11 cellular contexts compared by ENCODE assay signal in the genomic region with DNA sequence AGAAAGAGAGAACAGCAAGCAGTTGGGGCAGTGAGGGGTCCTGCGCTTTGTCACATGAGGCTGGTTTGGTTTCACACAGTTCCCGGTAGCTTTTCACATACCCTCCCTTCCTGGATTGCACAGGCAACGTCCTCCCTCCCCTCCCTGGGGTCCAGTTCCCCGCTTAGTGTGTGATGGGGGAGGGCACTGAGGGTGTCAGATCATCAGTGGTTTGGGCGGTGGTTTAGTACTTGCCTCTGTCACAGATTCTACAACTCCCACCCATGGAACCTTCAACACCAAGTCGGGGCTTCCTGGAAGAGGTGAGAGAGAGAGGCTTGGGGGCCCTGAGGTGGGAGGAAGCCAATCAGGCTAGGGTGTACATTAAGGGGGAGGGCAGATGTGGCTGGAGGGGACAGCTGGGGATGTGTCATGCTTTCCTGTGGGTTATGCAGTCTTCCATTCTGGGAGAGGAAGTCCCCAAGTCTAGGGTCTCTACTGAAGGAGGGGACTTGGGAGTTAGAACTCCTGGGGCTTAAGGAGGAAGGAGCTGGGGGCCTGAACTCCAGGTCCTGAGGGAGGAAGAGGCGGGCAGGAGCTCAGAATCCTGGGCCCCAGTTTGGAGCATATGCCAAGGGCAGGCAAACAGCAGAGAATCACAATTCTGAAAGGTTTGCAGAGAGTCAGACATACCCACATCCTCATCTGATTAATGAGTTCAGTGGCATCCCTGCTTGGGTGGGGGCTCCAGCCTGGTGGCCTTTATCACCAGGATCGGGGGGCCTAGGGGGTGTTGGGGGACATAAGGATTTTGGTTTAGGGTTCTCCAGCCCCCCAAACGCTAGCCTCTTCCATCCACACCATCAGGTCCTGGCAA. TPM values are rescaled to one million over a fixed set of nuclear protein-coding genes. Genes with fewer than 3 reads are reported as not detected.
A peak's percentile ranks its signal among the peaks of the same experiment; 100 is the strongest.
DNase-seq lines count a peak whose midpoint lies in the region; ATAC-seq, FAIRE-seq and TF ChIP-seq lines count a peak whose summit lies in the region.
"Had no signal": no experiment of that assay in that cellular context is flagged by ENCODE, and none has a peak within 500 bp of the region (broad histone marks: within the 10 kb centered on the region; RNA-seq: fewer than 3 reads in every experiment).

A gene with protein sequence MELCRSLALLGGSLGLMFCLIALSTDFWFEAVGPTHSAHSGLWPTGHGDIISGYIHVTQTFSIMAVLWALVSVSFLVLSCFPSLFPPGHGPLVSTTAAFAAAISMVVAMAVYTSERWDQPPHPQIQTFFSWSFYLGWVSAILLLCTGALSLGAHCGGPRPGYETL (minus strand): TSS at position 6 of the 856 bp plus-strand sequence. CDS start 119 bp downstream, outside the sequence.

- H3K4me2 ChIP-seq in Karpas-422 (ENCODE audit: low read depth, low read length, poor library complexity, severe bottlenecking) = no peak within 1 kb of the TSS
- H3K4me2 ChIP-seq in neuronal stem cell (ENCODE audit: insufficient read depth, low read length, poor library complexity, severe bottlenecking) = no peak within 1 kb of the TSS
- H3K4me2 ChIP-seq in MM.1S (ENCODE audit: low read depth, low read length) = no peak within 1 kb of the TSS

- H3K23ac ChIP-seq in neuronal stem cell (ENCODE audit: low read depth, low read length, poor library complexity) = no peak within 1 kb of the TSS

- peak within 1 kb of the TSS; percentile 3 for H3K18ac ChIP-seq in neuronal stem cell (ENCODE audit: low read length)

- H3K9ac ChIP-seq in Karpas-422 (ENCODE audit: low read length) (peak within 1 kb of the TSS; percentile 11; the same call in 1 of the 2 replicates), neuronal stem cell (ENCODE audit: low read depth, low read length, poor library complexity) (peak within 1 kb of the TSS; percentile 84), MM.1S (ENCODE audit: low read length) (no peak within 1 kb of the TSS)

- H2BK12ac ChIP-seq in neuronal stem cell (ENCODE audit: low read length) = peak within 1 kb of the TSS; percentile 73

- no peaks in the 10 kb centered on the region for H3K9me3 ChIP-seq in CD4-positive, CD25-positive, alpha-beta regulatory T cell (ENCODE audit: control insufficient read depth in 2 of 2, low read length in 2 of 2)
- H3K9me3 ChIP-seq in Karpas-422 (ENCODE audit: low read length) (no peaks in the 10 kb centered on the region), neuronal stem cell (replicated peaks in 1 of 2; ENCODE audit: control insufficient read depth in 2 of 2, insufficient read depth in 1 of 2, low read depth in 1 of 2, low read length in 2 of 2) (no peaks in the 10 kb centered on the region), MM.1S (replicated peaks; ENCODE audit: insufficient read depth, low read length) (no peaks in the 10 kb centered on the region)
- H3K9me3 ChIP-seq: right lobe of liver had no signal

- no peaks in the 10 kb centered on the region for H3K27me3 Mint-ChIP-seq in CD4-positive, CD25-positive, alpha-beta regulatory T cell

- peak within 1 kb of the TSS; percentile 57 for H4K91ac ChIP-seq in neuronal stem cell (ENCODE audit: low read depth, low read length, poor library complexity)

- ATAC-seq in CD4-positive, CD25-positive, alpha-beta regulatory T cell (ENCODE audit: low read depth in 2 of 2) = peak; percentile 44 to 58
- ATAC-seq in GM21717 (IDR thresholded peaks at IDR 0.05; ENCODE audit: unreplicated experiment) (no peak), GM18867 (IDR thresholded peaks at IDR 0.05; ENCODE audit: unreplicated experiment) (no peak)

- no peaks in the 10 kb centered on the region for H3K36me3 ChIP-seq in CD4-positive, CD25-positive, alpha-beta regulatory T cell (ENCODE audit: control insufficient read depth, insufficient read depth, low read length)
- no peaks in the 10 kb centered on the region for H3K36me3 ChIP-seq in Karpas-422 (ENCODE audit: insufficient read depth, low read length)
- H3K36me3 ChIP-seq in neuronal stem cell (replicated peaks in 1 of 2; ENCODE audit: control insufficient read depth in 2 of 2, insufficient read depth in 2 of 2, low read length in 2 of 2) = no peaks in the 10 kb centered on the region
- H3K36me3 ChIP-seq in MM.1S (replicated peaks; ENCODE audit: insufficient read depth, low read length) = no peaks in the 10 kb centered on the region
- H3K36me3 ChIP-seq: right lobe of liver had no signal

- no peaks in the 10 kb centered on the region for H3K79me2 ChIP-seq in Karpas-422 (ENCODE audit: low read length)
- H3K79me2 ChIP-seq in MM.1S (ENCODE audit: low read length) = no peaks in the 10 kb centered on the region

- H3K4me1 ChIP-seq in CD4-positive, CD25-positive, alpha-beta regulatory T cell (ENCODE audit: control insufficient read depth, insufficient read depth, low read length, poor library complexity, severe bottlenecking) = peaks cover 30% of the 10 kb centered on the region
- H3K4me1 ChIP-seq in Karpas-422 (ENCODE audit: low read length) = peaks cover 18% of the 10 kb centered on the region
- peaks cover 6 to 8% of the 10 kb centered on the region in 2 donors for H3K4me1 ChIP-seq in neuronal stem cell (ENCODE audit: control insufficient read depth in 2 of 2, insufficient read depth in 1 of 2, low read depth in 1 of 2, low read length in 2 of 2)
- H3K4me1 ChIP-seq in MM.1S (ENCODE audit: low read length) = no peaks in the 10 kb centered on the region

- H3F3A ChIP-seq in MM.1S (ENCODE audit: insufficient read depth, low read length) = no peaks in the 10 kb centered on the region

- no peak within 1 kb of the TSS for H3K14ac ChIP-seq in neuronal stem cell (ENCODE audit: low read length)

- peaks cover under 1% of the 10 kb centered on the region for H3K79me1 ChIP-seq in neuronal stem cell (ENCODE audit: low read depth, low read length)

- no peaks in the 10 kb centered on the region for H3K36me3 Mint-ChIP-seq in CD4-positive, CD25-positive, alpha-beta regulatory T cell

- peak within 1 kb of the TSS; percentile 85 for H2BK15ac ChIP-seq in neuronal stem cell (ENCODE audit: low read length)

- WGBS in neuronal stem cell (ENCODE audit: extremely low coverage in 2 of 2, insufficient read length in 2 of 2, insufficient replicate concordance in 1 of 2), 2 donors = no CpG with 5 or more reads among the region's 9 CpGs

- no peaks in the 10 kb centered on the region for H3K9me3 Mint-ChIP-seq in CD4-positive, CD25-positive, alpha-beta regulatory T cell

- peak within 1 kb of the TSS; percentile 92 for H2AK5ac ChIP-seq in neuronal stem cell (ENCODE audit: low read depth, low read length)

- H3K4ac ChIP-seq in neuronal stem cell (ENCODE audit: low read length) = no peak within 1 kb of the TSS

- peak within 1 kb of the TSS; percentile 77 to 93 (median 92) for H3K27ac Mint-ChIP-seq in CD4-positive, CD25-positive, alpha-beta regulatory T cell

- FAIRE-seq in RCC 7860 (lab: Jason Lieb, UNC) = no peak

- TF ChIP-seq CTCF in MM.1S (IDR thresholded peaks at IDR 0.05; ENCODE audit: low read length) = no peak

- H3K9me2 ChIP-seq in Karpas-422 (replicated peaks; ENCODE audit: insufficient read depth, low read length) (no peaks in the 10 kb centered on the region), MM.1S (replicated peaks; ENCODE audit: insufficient read depth, low read length) (no peaks in the 10 kb centered on the region)

- no peak within 1 kb of the TSS for H2BK120ac ChIP-seq in neuronal stem cell (ENCODE audit: low read depth, low read length)

- H4K8ac ChIP-seq in neuronal stem cell (ENCODE audit: low read depth, low read length) = no peak within 1 kb of the TSS

- H2BK5ac ChIP-seq in neuronal stem cell (ENCODE audit: low read length) = peak within 1 kb of the TSS; percentile 57

- H2AFZ ChIP-seq in Karpas-422 (ENCODE audit: low read length) (no peak within 1 kb of the TSS), neuronal stem cell (ENCODE audit: low read length) (no peak within 1 kb of the TSS), MM.1S (ENCODE audit: low read length) (no peak within 1 kb of the TSS)

- peak within 1 kb of the TSS; percentile 35 for H3K27ac ChIP-seq in CD4-positive, CD25-positive, alpha-beta regulatory T cell (ENCODE audit: insufficient read depth, low read length, poor library complexity, severe bottlenecking)
- H3K27ac ChIP-seq in Karpas-422 (ENCODE audit: low read length) (no peak within 1 kb of the TSS), neuronal stem cell (replicated peaks; ENCODE audit: low read length) (no peak within 1 kb of the TSS), MM.1S (ENCODE audit: low read length) (no peak within 1 kb of the TSS)

- H4K20me1 ChIP-seq in Karpas-422 (ENCODE audit: insufficient read depth, low read depth, low read length) (no peaks in the 10 kb centered on the region), MM.1S (ENCODE audit: insufficient read depth, low read length) (no peaks in the 10 kb centered on the region)

- no peaks in the 10 kb centered on the region for H3K27me3 ChIP-seq in CD4-positive, CD25-positive, alpha-beta regulatory T cell (ENCODE audit: control insufficient read depth, insufficient read depth, low read length)
- H3K27me3 ChIP-seq in Karpas-422 (ENCODE audit: low read length) (no peaks in the 10 kb centered on the region), neuronal stem cell (ENCODE audit: control insufficient read depth in 3 of 3, insufficient read depth in 3 of 3, low read depth in 1 of 3, low read length in 3 of 3) (peaks cover 0 to 23% (median 0%) of the 10 kb centered on the region in 3 experiments), MM.1S (replicated peaks; ENCODE audit: insufficient read depth, low read length) (no peaks in the 10 kb centered on the region)
- H3K27me3 ChIP-seq: right lobe of liver had no signal

- peaks cover 0 to 64% (median 30%) of the 10 kb centered on the region in 4 donors for H3K4me1 Mint-ChIP-seq in CD4-positive, CD25-positive, alpha-beta regulatory T cell

- H3K4me3 ChIP-seq in CD4-positive, CD25-positive, alpha-beta regulatory T cell (ENCODE audit: low read depth, low read length) = no peak within 1 kb of the TSS
- H3K4me3 ChIP-seq in Karpas-422 (ENCODE audit: low read length) = no peak within 1 kb of the TSS
- H3K4me3 ChIP-seq in neuronal stem cell (ENCODE audit: low read length in 2 of 2) = no peak within 1 kb of the TSS
- no peak within 1 kb of the TSS for H3K4me3 ChIP-seq in MM.1S (ENCODE audit: low read length)

- H3K4me3 Mint-ChIP-seq in CD4-positive, CD25-positive, alpha-beta regulatory T cell = peak within 1 kb of the TSS; percentile 26 to 79 (median 66)

- peak in 2 of 3 donors; percentile 16 to 85 for DNase-seq in CD4-positive, CD25-positive, alpha-beta regulatory T cell
- no peak for DNase-seq in Karpas-422
- DNase-seq in activated CD8-positive, alpha-beta memory T cell treated with anti-CD3 and anti-CD28 coated beads, Interleukin-2, amount 50 U/mL, for 48 hours = peak; percentile 88
- DNase-seq in neuronal stem cell (ENCODE audit: low spot score) = no peak
- DNase-seq in MM.1S = no peak
- no peak for DNase-seq in RCC 7860 (ENCODE audit: low spot score)
- DNase-seq: DMS53, NCI-H1105 had no signal

RNA-seq across cellular contexts. Expression of the gene that starts here (rescaled TPM):
- 1.8 TPM for total RNA-seq in CD4-positive, CD25-positive, alpha-beta regulatory T cell
- 10 to 100 TPM in 1 of 4 donors, 1 to 10 TPM in 3; 2.7 to 12.2 (median 4.5) TPM for polyA plus RNA-seq in CD4-positive, CD25-positive, alpha-beta regulatory T cell
- not detected in 2 replicates for total RNA-seq in Karpas-422 (2014; rRNA removed; shearing (Covaris generic); ENCODE audit: low replicate concordance)
- not detected for polyA plus RNA-seq in neuronal stem cell (2013, experiment 1 of 2)
- polyA plus RNA-seq in neuronal stem cell (2013, experiment 2 of 2) = not detected

Comparison
In these comparisons a context has a peak if more than half of its experiments do, and no peak if none do; other contexts are left out.
1. ATAC-seq: peak in CD4-positive, CD25-positive, alpha-beta regulatory T cell (2 of 2); none in GM21717 (single experiment) and GM18867 (single experiment).
2. DNase-seq: peak in CD4-positive, CD25-positive, alpha-beta regulatory T cell (2 of 3) and activated CD8-positive, alpha-beta memory T cell treated with anti-CD3 and anti-CD28 coated beads, Interleukin-2, amount 50 U/mL, for 48 hours (single experiment); none in Karpas-422 (single experiment), neuronal stem cell (single experiment), MM.1S (single experiment) and RCC 7860 (single experiment).